In genomic region chr4:68271851-68272756, GRCh38 we compare ENCODE assay signal across 8 cellular contexts. TPM values are rescaled to one million over a fixed set of nuclear protein-coding genes. Genes with fewer than 3 reads are reported as not detected.
DNase-seq lines count a peak whose midpoint lies in the region; ATAC-seq and TF ChIP-seq lines count a peak whose summit lies in the region.

No MANE protein-coding gene starts in this region.

- DNase-seq in activated naive CD4-positive, alpha-beta T cell treated with anti-CD3 and anti-CD28 coated beads, Interleukin-2, amount 50 U/mL, for 72 hours (ENCODE audit: low spot score in 2 of 2), result no peak
- DNase-seq in activated naive CD4-positive, alpha-beta T cell (lab: John Stamatoyannopoulos, UW), result no peak
- DNase-seq in HK-2 (ENCODE audit: unreplicated experiment) (peak; percentile 7), SK-N-SH (peak; percentile 46), epithelial cell of proximal tubule (ENCODE audit: low read depth) (peak; percentile 40), naive B cell (peak; percentile 29), DMS79 (lab: John Stamatoyannopoulos, UW) (no peak)

- H3K9me3 ChIP-seq in SK-N-SH, result no peaks in the 10 kb centered on the region

- no peaks in the 10 kb centered on the region for H3K9me3 Mint-ChIP-seq in activated naive CD4-positive, alpha-beta T cell treated with anti-CD3 and anti-CD28 coated beads, Interleukin-2, amount 50 U/mL, for 72 hours
- peaks cover 0 to 9% (median 0%) of the 10 kb centered on the region in 7 donors for H3K9me3 Mint-ChIP-seq in naive B cell

- no peaks in the 10 kb centered on the region; the same call in 1 of the 2 replicates for H3K27me3 ChIP-seq in SK-N-SH (ENCODE audit: insufficient read depth)

- no peak overlapping the region for H3K27ac ChIP-seq in SK-N-SH (ENCODE audit: low read depth in 2 of 2, low read length in 1 of 2)

- no peaks in the 10 kb centered on the region for H3K79me2 ChIP-seq in SK-N-SH (ENCODE audit: insufficient read depth)

- peak; percentile 76 for TF ChIP-seq CTCF in SK-N-SH (IDR thresholded peaks at IDR 0.05)
- TF ChIP-seq CTCF in epithelial cell of proximal tubule (conservative IDR thresholded peaks at IDR 0.05; ENCODE audit: low read depth, low read length), result peak; percentile 69

- no peaks in the 10 kb centered on the region for H3K36me3 ChIP-seq in SK-N-SH (replicated peaks in 1 of 2; ENCODE audit: control insufficient read depth in 1 of 2, insufficient read depth in 2 of 2, low read length in 1 of 2)

- H3K27ac Mint-ChIP-seq in activated naive CD4-positive, alpha-beta T cell treated with anti-CD3 and anti-CD28 coated beads, Interleukin-2, amount 50 U/mL, for 72 hours, result no peak overlapping the region
- no peak overlapping the region for H3K27ac Mint-ChIP-seq in naive B cell

- WGBS in SK-N-SH (ENCODE audit: low lambda C conversion rate), result 16% methylated on average over 13 of the region's 13 CpGs

- peaks cover 5 to 14% (median 10%) of the 10 kb centered on the region in 3 donors for H3K4me1 Mint-ChIP-seq in naive B cell

- H3K9me2 ChIP-seq in SK-N-SH, result no peaks in the 10 kb centered on the region

- peak overlapping the region in 6 of 8 donors; percentile 4 to 79 (median 58) for H3K4me3 Mint-ChIP-seq in naive B cell

- CTCF ChIA-PET in SK-N-SH (lab: Yijun Ruan, JAX), result interaction anchor here (0.5 to 2.5 kb wide), 37 partner anchors 9 to 226 kb away, joined by 3 to 90 read pairs (median 5); no protein-coding TSS in a partner anchor

- peaks cover 0 to 4% (median 0%) of the 10 kb centered on the region in 3 donors for H3K27me3 Mint-ChIP-seq in naive B cell

- no peaks in the 10 kb centered on the region for H4K20me1 ChIP-seq in SK-N-SH (ENCODE audit: insufficient read depth)

- H3K36me3 Mint-ChIP-seq in activated naive CD4-positive, alpha-beta T cell treated with anti-CD3 and anti-CD28 coated beads, Interleukin-2, amount 50 U/mL, for 72 hours, result no peaks in the 10 kb centered on the region
- no peaks in the 10 kb centered on the region for H3K36me3 Mint-ChIP-seq in naive B cell

- H3K4me2 ChIP-seq in SK-N-SH, result peak overlapping the region; percentile 65

- peak; percentile 29 to 83 for ATAC-seq in activated naive CD4-positive, alpha-beta T cell treated with anti-CD3 and anti-CD28 coated beads, Interleukin-2, amount 50 U/mL, for 72 hours
- ATAC-seq in GM21390 (IDR thresholded peaks at IDR 0.05; ENCODE audit: unreplicated experiment), result peak; percentile 65
- ATAC-seq in naive B cell (ENCODE audit: low read depth in 2 of 2), result peak; percentile 28 to 41

- 0 out of 2 replicates have a peak overlapping the region, but pooled peaks have one; percentile 39 for H2AFZ ChIP-seq in SK-N-SH (ENCODE audit: low read depth)

- no peak for TF ChIP-seq EP300 in SK-N-SH (IDR thresholded peaks at IDR 0.05; ENCODE audit: borderline replicate concordance in 1 of 2, low read depth in 1 of 2, low read length in 1 of 2)

- H3K4me1 ChIP-seq in SK-N-SH (ENCODE audit: control insufficient read depth in 1 of 2, insufficient read depth in 2 of 2, low read depth in 1 of 2, low read length in 1 of 2), result no peaks in the 10 kb centered on the region

- POLR2A ChIA-PET in SK-N-SH (lab: Yijun Ruan, JAX), result interaction anchor here (0.7 kb wide), 1 partner anchor 107 kb away, joined by 3 read pairs; no protein-coding TSS in a partner anchor

- H3K9ac ChIP-seq in SK-N-SH, result no peak overlapping the region

- H3F3A ChIP-seq in SK-N-SH (replicated peaks; ENCODE audit: insufficient read depth), result no peaks in the 10 kb centered on the region

- peak; percentile 79 for TF ChIP-seq RAD21 in SK-N-SH (IDR thresholded peaks at IDR 0.05; ENCODE audit: low read length)

- H3K4me3 ChIP-seq in SK-N-SH (ENCODE audit: low read depth in 2 of 2, low read length in 1 of 2) (peak overlapping the region in 1 of 2 experiments; percentile 36; a peak in 1 of 4 replicates), epithelial cell of proximal tubule (ENCODE audit: low read depth, low read length) (peak overlapping the region; percentile 46)

TF ChIP-seq in SK-N-SH, 30 proteins besides CTCF, POLR2A, EP300 and RAD21:
- TF ChIP-seq SMC3 (IDR thresholded peaks at IDR 0.05; ENCODE audit: low read depth, low read length) (peak; percentile 48), FOXM1 (IDR thresholded peaks at IDR 0.05; ENCODE audit: low read depth) (no peak)

RNA-seq across cellular contexts. Expression of gene TMPRSS11B, which starts 26.6 kb away (rescaled TPM):
- not detected for total RNA-seq in activated naive CD4-positive, alpha-beta T cell treated with anti-CD3 and anti-CD28 coated beads, Interleukin-2, amount 50 U/mL, for 72 hours
- polyA plus RNA-seq in SK-N-SH (2012; rRNA removed) (not detected in 2 replicates), naive B cell (ENCODE audit: low read depth in 6 of 6) (not detected)
- polyA plus RNA-seq in SK-N-SH (2012; cell fraction: cytosol; rRNA removed), result not detected in 2 replicates
- polyA plus RNA-seq in SK-N-SH (2012; cell fraction: nucleus; rRNA removed), result not detected in 2 replicates
- not detected in 2 replicates for total RNA-seq in epithelial cell of proximal tubule

Comparison
In these comparisons a context has a peak if more than half of its experiments do, and no peak if none do; other contexts are left out.
1. DNase-seq: peak in HK-2 (single experiment), SK-N-SH (single experiment), epithelial cell of proximal tubule (single experiment) and naive B cell (single experiment); none in activated naive CD4-positive, alpha-beta T cell treated with anti-CD3 and anti-CD28 coated beads, Interleukin-2, amount 50 U/mL, for 72 hours (0 of 2), activated naive CD4-positive, alpha-beta T cell (0 of 4) and DMS79 (single experiment).
2. Peak in every context shown above with its lines, with median percentiles within 50 percentile points of each other: ATAC-seq.